30 cellular contexts compared by ENCODE assay signal in genomic region chr14:75271514-75271913, GRCh38.
"Had no signal": no experiment of that assay in that cellular context is flagged by ENCODE, and none has a peak within 500 bp of the region (broad histone marks: within the 10 kb centered on the region; RNA-seq: fewer than 3 reads in every experiment).

No MANE protein-coding gene starts in this region.

- H3K27me3 ChIP-seq: brain microvascular endothelial cell, dorsolateral prefrontal cortex, esophagus muscularis mucosa, gastrocnemius medialis, heart left ventricle had no signal

- H3K27me3 Mint-ChIP-seq: central memory CD8-positive, alpha-beta T cell had no signal

- H3K9me3 ChIP-seq: esophagus muscularis mucosa, gastrocnemius medialis, heart left ventricle had no signal

- ATAC-seq: activated CD4-positive, alpha-beta T cell treated with anti-CD3 and anti-CD28 coated beads for 36 hours; activated CD8-positive, alpha-beta memory T cell treated with anti-CD3 and anti-CD28 coated beads, Interleukin-2, amount 10 ng/mL, durations not matched to agents 7 days and 5 days; activated CD8-positive, alpha-beta T cell treated with anti-CD3 and anti-CD28 coated beads, Interleukin-2, amount 10 ng/mL, durations not matched to agents 7 days and 5 days; effector memory CD8-positive, alpha-beta T cell; foreskin keratinocyte; gastrocnemius medialis; heart left ventricle had no signal

- H3K4me3 Mint-ChIP-seq: activated CD4-positive, alpha-beta memory T cell treated with anti-CD3 and anti-CD28 coated beads for 36 hours; activated CD4-positive, alpha-beta T cell treated with anti-CD3 and anti-CD28 coated beads for 36 hours; activated CD4-positive, alpha-beta T cell treated with anti-CD3 and anti-CD28 coated beads, Interleukin-2, amount 10 ng/mL, durations not matched to agents 24 days and 14 days; activated CD8-positive, alpha-beta memory T cell treated with anti-CD3 and anti-CD28 coated beads, Interleukin-2, amount 10 ng/mL, durations not matched to agents 7 days and 5 days; activated CD8-positive, alpha-beta T cell treated with anti-CD3 and anti-CD28 coated beads, Interleukin-2, amount 10 ng/mL, durations not matched to agents 7 days and 5 days; activated naive CD4-positive, alpha-beta T cell treated with anti-CD3 and anti-CD28 coated beads, Interleukin-2, amount 10 ng/mL, durations not matched to agents 7 days and 5 days; activated T-helper 1 cell treated with anti-CD3 and anti-CD28 coated beads, Interleukin-12 subunit alpha, Interleukin-12 subunit beta, Interleukin-2, Interleukin-4 antibody, amounts not matched to agents 30 ng/mL and 10 ng/mL and 1 ng/mL, durations not matched to agents 14 hours and 24 hours and 36 hours; central memory CD8-positive, alpha-beta T cell; dendritic cell treated with granulocyte-macrophage colony-stimulating factor and Interleukin-4, amounts not matched to agents 40 ng/mL and 50 ng/mL, for 4 days; effector memory CD8-positive, alpha-beta T cell had no signal

- H3K36me3 Mint-ChIP-seq: activated CD4-positive, alpha-beta memory T cell treated with anti-CD3 and anti-CD28 coated beads for 36 hours; activated CD8-positive, alpha-beta memory T cell treated with anti-CD3 and anti-CD28 coated beads, Interleukin-2, amount 10 ng/mL, durations not matched to agents 7 days and 5 days; activated naive CD4-positive, alpha-beta T cell treated with anti-CD3 and anti-CD28 coated beads, Interleukin-2, amount 10 ng/mL, durations not matched to agents 7 days and 5 days; activated naive CD4-positive, alpha-beta T cell treated with anti-CD3 and anti-CD28 coated beads, Interleukin-2, amount 50 U/mL, for 72 hours had no signal

- DNase-seq: activated CD4-positive, alpha-beta memory T cell treated with anti-CD3 and anti-CD28 coated beads for 36 hours; activated CD4-positive, alpha-beta T cell treated with anti-CD3 and anti-CD28 coated beads for 36 hours; activated CD4-positive, alpha-beta T cell treated with anti-CD3 and anti-CD28 coated beads, Interleukin-2, amount 10 ng/mL, durations not matched to agents 24 days and 14 days; activated CD4-positive, CD25-positive, alpha-beta regulatory T cell; activated CD4-positive, CD25-positive, alpha-beta regulatory T cell treated with anti-CD3 and anti-CD28 coated beads, Interleukin-2, amount 50 U/mL, for 72 hours; activated CD8-positive, alpha-beta memory T cell treated with anti-CD3 and anti-CD28 coated beads, Interleukin-2, amount 10 ng/mL, durations not matched to agents 7 days and 5 days; activated CD8-positive, alpha-beta memory T cell treated with anti-CD3 and anti-CD28 coated beads, Interleukin-2, amount 50 U/mL, for 4 hours; activated CD8-positive, alpha-beta T cell treated with anti-CD3 and anti-CD28 coated beads, Interleukin-2, amount 10 ng/mL, durations not matched to agents 7 days and 5 days; activated gamma-delta T cell; activated naive CD4-positive, alpha-beta T cell; activated naive CD4-positive, alpha-beta T cell treated with anti-CD3 and anti-CD28 coated beads, Interleukin-2, amount 10 ng/mL, durations not matched to agents 7 days and 5 days; activated T-cell treated with anti-CD3 and anti-CD28 coated beads, Interleukin-2, amount 50 U/mL, for 1 hour; activated T-cell treated with anti-CD3 and anti-CD28 coated beads, Interleukin-2, amount 50 U/mL, for 48 hours; amniotic stem cell; anterior cingulate cortex; brain microvascular endothelial cell; dorsolateral prefrontal cortex; effector memory CD8-positive, alpha-beta T cell; erythroblast; foreskin keratinocyte; gastrocnemius medialis; glutamatergic neuron; heart left ventricle; T-helper 2 cell had no signal

- H3K9me3 Mint-ChIP-seq: activated CD4-positive, alpha-beta memory T cell treated with anti-CD3 and anti-CD28 coated beads for 36 hours; activated CD4-positive, alpha-beta T cell treated with anti-CD3 and anti-CD28 coated beads, Interleukin-2, amount 10 ng/mL, durations not matched to agents 24 days and 14 days; activated naive CD4-positive, alpha-beta T cell treated with anti-CD3 and anti-CD28 coated beads, Interleukin-2, amount 10 ng/mL, durations not matched to agents 7 days and 5 days; activated naive CD4-positive, alpha-beta T cell treated with anti-CD3 and anti-CD28 coated beads, Interleukin-2, amount 50 U/mL, for 72 hours; activated T-helper 1 cell treated with anti-CD3 and anti-CD28 coated beads, Interleukin-12 subunit alpha, Interleukin-12 subunit beta, Interleukin-2, Interleukin-4 antibody, amounts not matched to agents 30 ng/mL and 10 ng/mL and 1 ng/mL, durations not matched to agents 14 hours and 24 hours and 36 hours; central memory CD8-positive, alpha-beta T cell; dendritic cell treated with granulocyte-macrophage colony-stimulating factor and Interleukin-4, amounts not matched to agents 40 ng/mL and 50 ng/mL, for 4 days; effector memory CD8-positive, alpha-beta T cell had no signal

- H3K36me3 ChIP-seq: brain microvascular endothelial cell, esophagus muscularis mucosa, gastrocnemius medialis, heart left ventricle had no signal

- H3K27ac Mint-ChIP-seq: activated CD4-positive, alpha-beta memory T cell treated with anti-CD3 and anti-CD28 coated beads for 36 hours; activated CD4-positive, alpha-beta T cell treated with anti-CD3 and anti-CD28 coated beads for 36 hours; activated CD4-positive, alpha-beta T cell treated with anti-CD3 and anti-CD28 coated beads, Interleukin-2, amount 10 ng/mL, durations not matched to agents 24 days and 14 days; activated CD8-positive, alpha-beta memory T cell treated with anti-CD3 and anti-CD28 coated beads, Interleukin-2, amount 10 ng/mL, durations not matched to agents 7 days and 5 days; activated CD8-positive, alpha-beta T cell treated with anti-CD3 and anti-CD28 coated beads, Interleukin-2, amount 10 ng/mL, durations not matched to agents 7 days and 5 days; activated naive CD4-positive, alpha-beta T cell treated with anti-CD3 and anti-CD28 coated beads, Interleukin-2, amount 10 ng/mL, durations not matched to agents 7 days and 5 days; activated naive CD4-positive, alpha-beta T cell treated with anti-CD3 and anti-CD28 coated beads, Interleukin-2, amount 50 U/mL, for 72 hours; activated T-helper 1 cell treated with anti-CD3 and anti-CD28 coated beads, Interleukin-12 subunit alpha, Interleukin-12 subunit beta, Interleukin-2, Interleukin-4 antibody, amounts not matched to agents 30 ng/mL and 10 ng/mL and 1 ng/mL, durations not matched to agents 14 hours and 24 hours and 36 hours; effector memory CD8-positive, alpha-beta T cell had no signal

- H3K4me3 ChIP-seq: coronary artery, dorsolateral prefrontal cortex, esophagus muscularis mucosa, gastrocnemius medialis, heart left ventricle had no signal

- H3K27ac ChIP-seq: brain microvascular endothelial cell, coronary artery, dorsolateral prefrontal cortex, esophagus muscularis mucosa, foreskin keratinocyte, gastrocnemius medialis, heart left ventricle had no signal
